29 cellular contexts compared by ENCODE assay signal in the genomic region with DNA sequence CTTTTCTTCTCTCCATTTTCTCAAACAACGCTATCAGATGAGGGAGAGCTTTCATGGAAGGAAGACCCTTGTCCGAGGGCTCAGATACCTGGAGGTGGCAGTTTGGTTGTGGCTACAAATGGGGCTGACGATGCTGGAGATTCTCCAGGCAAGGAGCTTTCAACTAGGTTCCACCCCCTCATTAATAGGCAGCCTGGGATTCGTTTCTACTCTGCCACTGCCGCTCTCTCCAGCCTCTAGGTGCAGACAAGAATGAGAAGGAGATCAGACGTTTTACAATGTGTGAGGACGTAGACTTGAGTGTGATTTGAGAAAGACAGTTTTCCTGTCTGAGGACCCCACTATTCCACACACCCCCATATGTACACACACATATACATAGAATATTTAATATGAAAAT. TPM values are rescaled to one million over a fixed set of nuclear protein-coding genes. Genes with fewer than 3 reads are reported as not detected.
A peak's percentile ranks its signal among the peaks of the same experiment; 100 is the strongest.
DNase-seq lines count a peak whose midpoint lies in the region; ATAC-seq, FAIRE-seq and TF ChIP-seq lines count a peak whose summit lies in the region.
"Had no signal": no experiment of that assay in that cellular context is flagged by ENCODE, and none has a peak within 500 bp of the region (broad histone marks: within the 10 kb centered on the region; RNA-seq: fewer than 3 reads in every experiment).

No MANE protein-coding gene starts in this region.

- H3K9ac ChIP-seq in K562 (ENCODE audit: insufficient read depth in 1 of 2, low read depth in 2 of 2, low read length in 2 of 2): no peak overlapping the region
- H3K9ac ChIP-seq in mesendoderm (ENCODE audit: low read length): no peak overlapping the region
- H3K9ac ChIP-seq: BLaER1 had no signal

- H3K56ac ChIP-seq in mesendoderm (ENCODE audit: low read length): no peak overlapping the region

- no peak overlapping the region for H3K23ac ChIP-seq in mesendoderm (ENCODE audit: low read length)

- H2AK5ac ChIP-seq in mesendoderm (ENCODE audit: low read length): no peak overlapping the region

- TF ChIP-seq POLR2A in K562 (conservative IDR thresholded peaks at IDR 0.05): no peak
- no peak for TF ChIP-seq POLR2A in GM12891 (IDR thresholded peaks at IDR 0.05; ENCODE audit: low read depth, low read length)

- FAIRE-seq in K562 (lab: Jason Lieb, UNC): no peak
- FAIRE-seq in GM12891 (lab: Jason Lieb, UNC): no peak
- FAIRE-seq: A204.1, D721Med, GM12878, GM19239 had no signal

- H3K4me1 ChIP-seq in K562 (replicated peaks in 1 of 2; ENCODE audit: control insufficient read depth in 2 of 2, insufficient read depth in 2 of 2, low read length in 2 of 2): peaks cover 3 to 4% of the 10 kb centered on the region in 2 experiments; a peak in 1 of 5 replicates
- H3K4me1 ChIP-seq in mesendoderm (ENCODE audit: control insufficient read depth, low read depth, low read length): no peaks in the 10 kb centered on the region
- H3K4me1 ChIP-seq: BE2C, BLaER1, Caco-2 had no signal

- H3K4me2 ChIP-seq in K562 (ENCODE audit: insufficient read depth, low read length) (no peak overlapping the region), mesendoderm (ENCODE audit: low read length) (no peak overlapping the region)
- H3K4me2 ChIP-seq: BLaER1 had no signal

- H4K8ac ChIP-seq in mesendoderm (ENCODE audit: low read depth, low read length): no peak overlapping the region

- H3K4me3 ChIP-seq in K562: no peak overlapping the region
- no peak overlapping the region for H3K4me3 ChIP-seq in mesendoderm (ENCODE audit: low read length)
- H3K4me3 ChIP-seq: BLaER1, GM12878 had no signal

- no peak overlapping the region for H3K4ac ChIP-seq in mesendoderm (ENCODE audit: low read depth, low read length)

- no peak overlapping the region for H2BK5ac ChIP-seq in mesendoderm (ENCODE audit: low read length)

- no peaks in the 10 kb centered on the region for H3K36me3 ChIP-seq in K562 (ENCODE audit: control insufficient read depth, insufficient read depth, low read length)
- H3K36me3 ChIP-seq in mesendoderm (ENCODE audit: control insufficient read depth, insufficient read depth, low read length): no peaks in the 10 kb centered on the region
- H3K36me3 ChIP-seq: BE2C, BLaER1 had no signal

- H4K5ac ChIP-seq in mesendoderm (ENCODE audit: low read length): no peak overlapping the region

- no peaks in the 10 kb centered on the region for H4K20me1 ChIP-seq in K562 (replicated peaks; ENCODE audit: control insufficient read depth, insufficient read depth, low read length)
- H4K20me1 ChIP-seq: BLaER1 had no signal

- no peaks in the 10 kb centered on the region for H3K9me3 ChIP-seq in K562 (replicated peaks; ENCODE audit: control insufficient read depth, insufficient read depth, low read depth, low read length)
- H3K9me3 ChIP-seq: BE2C, Caco-2 had no signal

- H2BK15ac ChIP-seq in mesendoderm (replicated peaks; ENCODE audit: low read depth): no peak overlapping the region

- ATAC-seq in K562: peak; percentile 57
- no peak for ATAC-seq in HG02571 (IDR thresholded peaks at IDR 0.05; ENCODE audit: unreplicated experiment)
- ATAC-seq: GM12878 had no signal

- H2BK120ac ChIP-seq in mesendoderm (ENCODE audit: low read depth, low read length): peak overlapping the region; percentile 61

- no peak for TF ChIP-seq EP300 in K562 (IDR thresholded peaks at IDR 0.05; ENCODE audit: low read length)

- no peaks in the 10 kb centered on the region for H3K79me1 ChIP-seq in mesendoderm (ENCODE audit: low read length)

- no peak overlapping the region for H3K18ac ChIP-seq in mesendoderm (ENCODE audit: low read length)

- 6% methylated on average over 7 of the region's 7 CpGs for WGBS in K562 (ENCODE audit: insufficient coverage, low coverage, missing lambda C conversion rate)
- WGBS in mesendoderm (ENCODE audit: extremely low coverage, insufficient coverage, low lambda C conversion rate): no CpG with 5 or more reads among the region's 7 CpGs

- H3K79me2 ChIP-seq in K562 (ENCODE audit: control insufficient read depth, insufficient read depth, low read length): no peaks in the 10 kb centered on the region
- H3K79me2 ChIP-seq in mesendoderm (ENCODE audit: control insufficient read depth, insufficient read depth, low read length): no peaks in the 10 kb centered on the region

- H3K27ac ChIP-seq in K562 (ENCODE audit: extremely low read depth, low read depth, low read length): no peak overlapping the region
- H3K27ac ChIP-seq in mesendoderm (ENCODE audit: low read depth, low read length): no peak overlapping the region
- H3K27ac ChIP-seq: BLaER1 had no signal

- CTCF ChIA-PET in K562 (lab: Yijun Ruan, JAX; ENCODE audit: low intra/inter-chr PET ratio): no interaction called here

- H3K9me1 ChIP-seq in K562 (ENCODE audit: control insufficient read depth, insufficient read depth, low read length): no peaks in the 10 kb centered on the region

- peak overlapping the region; percentile 72 for H2AFZ ChIP-seq in K562 (ENCODE audit: low read depth, low read length)

- no peak for TF ChIP-seq CTCF in K562 (IDR thresholded peaks at IDR 0.05 in 2 of 3, conservative IDR thresholded peaks at IDR 0.05 in 1 of 3; ENCODE audit: insufficient read depth in 2 of 3, low read depth in 1 of 3, low read length in 3 of 3)

- POLR2A ChIA-PET in K562 (lab: Yijun Ruan, JAX): no interaction called here

- intact Hi-C loops in K562 (cut with micrococcal nuclease): no loop called here

- TF ChIP-seq RAD21 in K562 (CRISPR knock-in tag; conservative IDR thresholded peaks at IDR 0.05 in 1 of 2, IDR thresholded peaks at IDR 0.05 in 1 of 2): no peak

- DNase-seq in NCI-H2227 (lab: John Stamatoyannopoulos, UW; ENCODE audit: unreplicated experiment) (peak; percentile 14), NCI-H2227 treated with DMSO at 0.1 percent for 48 hours (lab: John Stamatoyannopoulos, UW) (peak; percentile 9), K562 (ENCODE audit: extremely low read depth in 1 of 4, low spot score in 3 of 4) (no peak), mesendoderm (no peak), GM12891 (ENCODE audit: insufficient read length, low spot score) (no peak), foreskin melanocyte (no peak)
- DNase-seq: 8988T; ACHN; BE2C; C1 segment of cervical spinal cord; Caco-2; Calu3; CD4-positive, alpha-beta memory T cell; CD4-positive, CD25-positive, alpha-beta regulatory T cell; CD8-positive, alpha-beta memory T cell; DMS53; DMS79; DND-41; EL; GDM1 had no signal

- no TSS peak for BruUV-seq in K562 (replicated peaks; lab: Mats Ljungman, UMichigan)

- in situ Hi-C loops in K562 (cut with MboI): no loop called here

- H3K27me3 ChIP-seq in K562 (ENCODE audit: control insufficient read depth in 2 of 2, insufficient read depth in 2 of 2, low read length in 2 of 2) (peaks cover 11 to 20% of the 10 kb centered on the region in 2 experiments; a peak in 3 of 5 replicates), mesendoderm (ENCODE audit: insufficient read depth, low read length, poor library complexity) (no peaks in the 10 kb centered on the region)
- H3K27me3 ChIP-seq: BE2C, BLaER1 had no signal

TF ChIP-seq in K562, 482 proteins besides CTCF, POLR2A, EP300 and RAD21 (continues in another document):
- TF ChIP-seq RNF2 (IDR thresholded peaks at IDR 0.05) (0 out of 2 replicates have a peak, but pooled peaks have one; percentile 13), ESRRB (CRISPR knock-in tag; IDR thresholded peaks at IDR 0.05; ENCODE audit: borderline replicate concordance) (no peak)

TF ChIP-seq in GM12891, 5 proteins besides CTCF, POLR2A, EP300 and RAD21 (continues in another document):
- no peak for TF ChIP-seq TAF1 (IDR thresholded peaks at IDR 0.05; ENCODE audit: low read depth, low read length)
- no peak for TF ChIP-seq POLR2AphosphoS5 (IDR thresholded peaks at IDR 0.05; ENCODE audit: low read depth, low read length)

RNA-seq across cellular contexts. Expression of a gene that starts 53.1 kb away (rescaled TPM):
- not detected in 2 replicates for total RNA-seq in K562 (2011; cell fraction: chromatin; rRNA removed; ENCODE audit: low replicate concordance)
- total RNA-seq in K562 (2011; cell fraction: nucleolus; rRNA removed): not detected in 2 replicates
- total RNA-seq in K562 (2011; cell fraction: nucleoplasm; rRNA removed): not detected in 2 replicates
- total RNA-seq in K562 (2014; rRNA removed) (0.14 TPM in 1 of 2 replicates, not detected in the other), K562 (2014; rRNA removed; fragmentation: Illumina TruSeq; extraction: Trizol) (not detected in 2 replicates), K562 (2015; rRNA removed; fragmentation: Illumina TruSeq; extraction: Trizol) (not detected in 2 replicates), K562 (2021) (not detected in 2 replicates)
- polyA plus RNA-seq in K562 (2011; rRNA removed) (not detected in 2 replicates), K562 (2014; fragmentation: Illumina TruSeq; extraction: Trizol) (not detected in 2 replicates), K562 (2014; fragmentation: Nextera tagmentation; extraction: Ambion mirVana) (under 1 TPM in 1 of 2 experiments, not detected in 1; 0.06 TPM), K562 (2014; rRNA removed) (not detected in 2 replicates)
- not detected in 2 replicates for polyA plus RNA-seq in K562 (2011; cell fraction: cytosol; rRNA removed)
- polyA plus RNA-seq in K562 (2011; cell fraction: nucleus; rRNA removed): not detected in 2 replicates
- not detected in 2 replicates for polyA plus RNA-seq in K562 (2012)
- not detected in 2 replicates for polyA minus RNA-seq in K562 (2011; rRNA and poly(A)+ RNA removed)
- polyA minus RNA-seq in K562 (2011; cell fraction: cytosol; rRNA and poly(A)+ RNA removed): not detected in 2 replicates
- polyA minus RNA-seq in K562 (2011; cell fraction: nucleus; rRNA and poly(A)+ RNA removed): not detected in 2 replicates
- polyA plus RNA-seq in mesendoderm (2013, experiment 1 of 2): 1.5 TPM
- 2.1 TPM for polyA plus RNA-seq in mesendoderm (2013, experiment 2 of 2)
- not detected for polyA plus RNA-seq in GM12891 (2012; ENCODE audit: low read depth, missing spikeins)
- total RNA-seq: Caco-2; CD4-positive, alpha-beta memory T cell; CD4-positive, CD25-positive, alpha-beta regulatory T cell; CD8-positive, alpha-beta memory T cell; G401; GM12878 had no signal
- polyA plus RNA-seq: AG04450; CD14-positive monocyte; CD4-positive, alpha-beta memory T cell; CD4-positive, CD25-positive, alpha-beta regulatory T cell; CD8-positive, alpha-beta memory T cell; GM12878 had no signal

RNA-seq across cellular contexts. Expression of a gene that starts 59.3 kb away (rescaled TPM):
- total RNA-seq in K562 (2011; cell fraction: chromatin; rRNA removed; ENCODE audit: low replicate concordance): 64.1 and 123 TPM in 2 replicates
- total RNA-seq in K562 (2011; cell fraction: nucleolus; rRNA removed): 68.4 and 89.2 TPM in 2 replicates
- 127 and 150 TPM in 2 replicates for total RNA-seq in K562 (2011; cell fraction: nucleoplasm; rRNA removed)
- total RNA-seq in K562 (2014; rRNA removed): 93.8 and 112 TPM in 2 replicates
- total RNA-seq in K562 (2014; rRNA removed; fragmentation: Illumina TruSeq; extraction: Trizol): 235 and 252 TPM in 2 replicates
- total RNA-seq in K562 (2015; rRNA removed; fragmentation: Illumina TruSeq; extraction: Trizol): 193 and 210 TPM in 2 replicates
- 143 and 174 TPM in 2 replicates for total RNA-seq in K562 (2021)
- 225 and 241 TPM in 2 replicates for polyA plus RNA-seq in K562 (2011; rRNA removed)
- 99.7 and 224 TPM in 2 replicates for polyA plus RNA-seq in K562 (2011; cell fraction: cytosol; rRNA removed)
- polyA plus RNA-seq in K562 (2011; cell fraction: nucleus; rRNA removed): 32.2 and 80.8 TPM in 2 replicates
- polyA plus RNA-seq in K562 (2012): 219 and 283 TPM in 2 replicates
- polyA plus RNA-seq in K562 (2014; fragmentation: Illumina TruSeq; extraction: Trizol): 235 and 258 TPM in 2 replicates
- polyA plus RNA-seq in K562 (2014; fragmentation: Nextera tagmentation; extraction: Ambion mirVana): 100 to 1,000 TPM; 851 to 966 TPM
- 177 and 182 TPM in 2 replicates for polyA plus RNA-seq in K562 (2014; rRNA removed)
- 125 and 140 TPM in 2 replicates for polyA minus RNA-seq in K562 (2011; rRNA and poly(A)+ RNA removed)
- 50.4 and 56.3 TPM in 2 replicates for polyA minus RNA-seq in K562 (2011; cell fraction: cytosol; rRNA and poly(A)+ RNA removed)
- polyA minus RNA-seq in K562 (2011; cell fraction: nucleus; rRNA and poly(A)+ RNA removed): 24.9 and 58.4 TPM in 2 replicates
- 276 TPM for polyA plus RNA-seq in mesendoderm (2013, experiment 1 of 2)
- polyA plus RNA-seq in mesendoderm (2013, experiment 2 of 2): 272 TPM
- polyA plus RNA-seq in GM12891 (2012; ENCODE audit: low read depth, missing spikeins): 112 TPM

Comparison
In these comparisons a context has a peak if more than half of its experiments do, and no peak if none do; other contexts are left out.
1. DNase-seq: peak in NCI-H2227 (single experiment) and NCI-H2227 treated with DMSO at 0.1 percent for 48 hours (single experiment); none in K562 (0 of 4), mesendoderm (single experiment), GM12891 (single experiment) and foreskin melanocyte (single experiment).